ENCODE assay signal across 19 cellular contexts in genomic region chr5:59528226-59528862, GRCh38.
DNase-seq lines count a peak whose midpoint lies in the region; ATAC-seq, FAIRE-seq and TF ChIP-seq lines count a peak whose summit lies in the region.
"Had no signal": no experiment of that assay in that cellular context is flagged by ENCODE, and none has a peak within 500 bp of the region (broad histone marks: within the 10 kb centered on the region; RNA-seq: fewer than 3 reads in every experiment).

No MANE protein-coding gene starts in this region.

- no TSS peak for BruUV-seq in HepG2 (replicated peaks; lab: Mats Ljungman, UMichigan)

- no peak overlapping the region for H3K27ac ChIP-seq in liver (ENCODE audit: low read depth in 1 of 2, low read length in 2 of 2)
- no peak overlapping the region for H3K27ac ChIP-seq in HepG2 (ENCODE audit: extremely low read length, insufficient read depth, low read length)
- H3K27ac ChIP-seq in endodermal cell (ENCODE audit: low read depth, low read length): no peak overlapping the region
- H3K27ac ChIP-seq in heart right ventricle: no peak overlapping the region
- no peak overlapping the region for H3K27ac ChIP-seq in colonic mucosa
- H3K27ac ChIP-seq: SK-N-MC had no signal

- H3K79me2 ChIP-seq in HepG2 (ENCODE audit: insufficient read depth, low read length): no peaks in the 10 kb centered on the region

- no peaks in the 10 kb centered on the region for H3K4me1 ChIP-seq in liver (ENCODE audit: control insufficient read depth in 4 of 4, insufficient read depth in 4 of 4, low read length in 3 of 4)
- H3K4me1 ChIP-seq in HepG2 (ENCODE audit: insufficient read depth, low read length): peaks cover 17% of the 10 kb centered on the region
- H3K4me1 ChIP-seq in endodermal cell (ENCODE audit: control insufficient read depth, insufficient read depth, low read length): peaks cover 16% of the 10 kb centered on the region
- H3K4me1 ChIP-seq in heart right ventricle: no peaks in the 10 kb centered on the region
- no peaks in the 10 kb centered on the region for H3K4me1 ChIP-seq in colonic mucosa
- H3K4me1 ChIP-seq: HAP-1 had no signal

- H3K4me2 ChIP-seq in HepG2 (ENCODE audit: low read depth, low read length): no peak overlapping the region

- H3K4me1 Mint-ChIP-seq in endodermal cell: peaks cover 20% of the 10 kb centered on the region

- TF ChIP-seq EP300 in HepG2 (IDR thresholded peaks at IDR 0.05; ENCODE audit: low read depth in 2 of 2, low read length in 2 of 2) (no peak), HepG2 (CRISPR knock-in tag; IDR thresholded peaks at IDR 0.05; ENCODE audit: borderline replicate concordance) (no peak)

- FAIRE-seq in HepG2 (lab: Jason Lieb, UNC): no peak
- FAIRE-seq: A204.1 had no signal

- WGBS in liver: 37% methylated on average over 2 of the region's 2 CpGs
- WGBS in HepG2 (ENCODE audit: low lambda C conversion rate): 9% methylated on average over 2 of the region's 2 CpGs
- WGBS in endodermal cell (ENCODE audit: insufficient coverage in 1 of 2, insufficient read length in 1 of 2), 2 experiments: 14% methylated on average over 2 of the region's 2 CpGs; no CpG with 5 or more reads in 1 of the 2 experiments
- 31 to 38% methylated on average over 2 of the region's 2 CpGs for WGBS in heart right ventricle, 2 donors

- CTCF ChIA-PET in HepG2 (lab: Yijun Ruan, JAX; ENCODE audit: low intra/inter-chr PET ratio, low total read pairs): no interaction called here

- no peak overlapping the region for H3K4me3 Mint-ChIP-seq in endodermal cell

- TF ChIP-seq RAD21 in liver (IDR thresholded peaks at IDR 0.05) (no peak), HepG2 (CRISPR knock-in tag; IDR thresholded peaks at IDR 0.05) (no peak)

- intact Hi-C loops in HepG2 (cut with micrococcal nuclease; ENCODE audit: unreplicated experiment) (no loop called here), posterior cingulate gyrus (cut with DNase I) (no loop called here), heart right ventricle (cut with DNase I) (no loop called here), colonic mucosa (cut with DNase I) (no loop called here)

- no peak overlapping the region for H2AFZ ChIP-seq in HepG2 (ENCODE audit: low read length)

- H3K27me3 ChIP-seq in liver (ENCODE audit: control insufficient read depth in 4 of 4, insufficient read depth in 4 of 4, low read length in 3 of 4) (no peaks in the 10 kb centered on the region), HepG2 (ENCODE audit: control insufficient read depth in 1 of 2, insufficient read depth in 2 of 2, low read length in 2 of 2) (no peaks in the 10 kb centered on the region), endodermal cell (ENCODE audit: control insufficient read depth, insufficient read depth, low read length, poor library complexity, severe bottlenecking) (no peaks in the 10 kb centered on the region), heart right ventricle (no peaks in the 10 kb centered on the region), colonic mucosa (no peaks in the 10 kb centered on the region)

- H3K36me3 Mint-ChIP-seq in endodermal cell (ENCODE audit: low read depth): peaks cover 19% of the 10 kb centered on the region

- H3K9me3 ChIP-seq in liver (ENCODE audit: control insufficient read depth in 4 of 4, low read length in 3 of 4): no peaks in the 10 kb centered on the region
- H3K9me3 ChIP-seq in HepG2 (ENCODE audit: low read length): no peaks in the 10 kb centered on the region
- peaks cover 30% of the 10 kb centered on the region for H3K9me3 ChIP-seq in endodermal cell (ENCODE audit: control insufficient read depth, low read length)
- H3K9me3 ChIP-seq in heart right ventricle: peaks cover 0 to 10% (median 0%) of the 10 kb centered on the region in 11 donors
- H3K9me3 ChIP-seq in colonic mucosa: no peaks in the 10 kb centered on the region
- H3K9me3 ChIP-seq: HAP-1 had no signal

- ATAC-seq in HepG2 (no peak), heart right ventricle (no peak)

- H3K36me3 ChIP-seq in liver (ENCODE audit: control insufficient read depth in 4 of 4, insufficient read depth in 3 of 4, low read depth in 1 of 4, low read length in 3 of 4): no peaks in the 10 kb centered on the region
- H3K36me3 ChIP-seq in HepG2 (replicated peaks in 1 of 2; ENCODE audit: control insufficient read depth in 1 of 2, insufficient read depth in 2 of 2, low read length in 2 of 2): no peaks in the 10 kb centered on the region
- H3K36me3 ChIP-seq in endodermal cell (ENCODE audit: control insufficient read depth, insufficient read depth, low read length): no peaks in the 10 kb centered on the region
- no peaks in the 10 kb centered on the region for H3K36me3 ChIP-seq in heart right ventricle
- H3K36me3 ChIP-seq in colonic mucosa: no peaks in the 10 kb centered on the region
- H3K36me3 ChIP-seq: HAP-1 had no signal

- POLR2A ChIA-PET in HepG2 (lab: Yijun Ruan, JAX): no interaction called here

- TF ChIP-seq POLR2A in HepG2 (IDR thresholded peaks at IDR 0.05; ENCODE audit: insufficient read depth in 1 of 2, low read depth in 2 of 2, low read length in 2 of 2): no peak

- H3K27me3 Mint-ChIP-seq in endodermal cell (ENCODE audit: insufficient read depth): no peaks in the 10 kb centered on the region

- H3K9me3 Mint-ChIP-seq in endodermal cell: peaks cover 24% of the 10 kb centered on the region

- TF ChIP-seq CTCF in liver (IDR thresholded peaks at IDR 0.05; ENCODE audit: low read depth, low read length, missing input control) (no peak), HepG2 (CRISPR knock-in tag; IDR thresholded peaks at IDR 0.05) (no peak), endodermal cell (conservative IDR thresholded peaks at IDR 0.05) (no peak), heart right ventricle (IDR thresholded peaks at IDR 0.05) (no peak), colonic mucosa (IDR thresholded peaks at IDR 0.05) (no peak)

- in situ Hi-C loops in HepG2 (cut with HindIII; ENCODE audit: extremely low pct_ligation_motif_present, low pct_unique_long_range_greater_than_20kb): no loop called here

- DNase-seq in HepG2 (ENCODE audit: low spot score) (no peak), endodermal cell (no peak), myocyte (ENCODE audit: low read depth) (peak; percentile 31), posterior cingulate gyrus (no peak), heart right ventricle (no peak), NCI-H187 treated with DMSO at 0.1 percent for 48 hours (lab: John Stamatoyannopoulos, UW) (no peak), colonic mucosa (no peak)
- DNase-seq: C1 segment of cervical spinal cord, DMS153, MV-4-11, NCI-H1417 treated with DMSO at 0.1 percent for 48 hours, NCI-H2029, NCI-H2171, NCI-H510A, NCI-H82 had no signal

- H3K4me3 ChIP-seq in liver (ENCODE audit: low read depth in 1 of 3, low read length in 3 of 3) (no peak overlapping the region), HepG2 (replicated peaks in 1 of 3; ENCODE audit: insufficient read depth in 1 of 3, low read depth in 2 of 3, low read length in 3 of 3) (no peak overlapping the region), endodermal cell (ENCODE audit: low read length) (peak overlapping the region; percentile 21), heart right ventricle (no peak overlapping the region), colonic mucosa (no peak overlapping the region)
- H3K4me3 ChIP-seq: HAP-1, SK-N-MC had no signal

- H3K9ac ChIP-seq in liver (ENCODE audit: low read depth in 1 of 2, low read length in 2 of 2): no peak overlapping the region
- H3K9ac ChIP-seq in HepG2 (ENCODE audit: insufficient read depth, low read depth, low read length): no peak overlapping the region
- H3K9ac ChIP-seq in endodermal cell (ENCODE audit: extremely low read depth, low read length, poor library complexity, severe bottlenecking): no peak overlapping the region
- H3K9ac ChIP-seq in colonic mucosa (ENCODE audit: low read depth in 2 of 2, low read length in 2 of 2): no peak overlapping the region

- no peaks in the 10 kb centered on the region for H4K20me1 ChIP-seq in HepG2 (ENCODE audit: insufficient read depth, low read length)

- H3K27ac Mint-ChIP-seq in endodermal cell: peak overlapping the region; percentile 41

TF ChIP-seq in liver, 16 proteins besides CTCF, POLR2A, EP300 and RAD21:
- TF ChIP-seq FOXA1 (IDR thresholded peaks at IDR 0.05): no peak
- peak in 1 of 2 donors; percentile 15 for TF ChIP-seq RXRA (IDR thresholded peaks at IDR 0.05)
- TF ChIP-seq NR2F2 (IDR thresholded peaks at IDR 0.05): peak; percentile 57

TF ChIP-seq in HepG2, 621 proteins besides CTCF, POLR2A, EP300 and RAD21 (continues in another document):
- no peak for TF ChIP-seq NFKBIZ (CRISPR knock-in tag; IDR thresholded peaks at IDR 0.05)
- TF ChIP-seq NAIF1 (CRISPR knock-in tag; IDR thresholded peaks at IDR 0.05; ENCODE audit: borderline replicate concordance): no peak
- no peak for TF ChIP-seq SATB2 (CRISPR knock-in tag; IDR thresholded peaks at IDR 0.05)
- no peak for TF ChIP-seq RARG (CRISPR knock-in tag; IDR thresholded peaks at IDR 0.05; ENCODE audit: low read depth)
- no peak for TF ChIP-seq KDM1A (CRISPR knock-in tag; IDR thresholded peaks at IDR 0.05)
- no peak for TF ChIP-seq MAZ (IDR thresholded peaks at IDR 0.05; ENCODE audit: borderline replicate concordance, low read depth, low read length)
- no peak for TF ChIP-seq MAZ (CRISPR knock-in tag; IDR thresholded peaks at IDR 0.05; ENCODE audit: low read depth)
